In the genomic region with DNA sequence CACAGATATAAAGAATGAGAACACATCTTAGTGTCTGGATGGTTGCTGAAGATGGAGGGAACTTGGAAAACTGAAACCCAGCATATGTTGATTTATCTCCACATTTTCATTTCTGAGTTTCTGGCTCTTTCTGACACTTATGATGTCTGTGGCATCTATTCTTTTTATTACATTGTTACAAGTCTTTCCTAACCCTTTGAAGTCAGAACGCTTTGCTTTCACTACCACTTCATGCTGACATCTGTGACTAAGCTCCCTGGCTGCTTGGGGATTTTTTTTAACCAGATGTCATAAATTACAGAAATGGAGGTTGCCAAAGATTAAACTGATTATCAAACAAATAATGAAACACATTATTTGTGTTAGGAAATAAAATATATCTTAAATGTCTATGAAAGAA, we compare ENCODE assay signal across 10 cellular contexts.
DNase-seq lines count a peak whose midpoint lies in the region; ATAC-seq and TF ChIP-seq lines count a peak whose summit lies in the region.
"Had no signal": no experiment of that assay in that cellular context is flagged by ENCODE, and none has a peak within 500 bp of the region (broad histone marks: within the 10 kb centered on the region; RNA-seq: fewer than 3 reads in every experiment).

No MANE protein-coding gene starts in this region.

- H3K27ac ChIP-seq in brain microvascular endothelial cell (peak overlapping the region; percentile 62), upper lobe of right lung (no peak overlapping the region), dorsolateral prefrontal cortex (no peak overlapping the region)
- H3K27ac ChIP-seq: BLaER1 treated with 17β-estradiol and CSF1 and Interleukin-3, amounts not matched to agents 10 nM and 100 nM; SJSA1 had no signal

- H3K9me3 ChIP-seq in upper lobe of right lung: no peaks in the 10 kb centered on the region
- H3K9me3 ChIP-seq: BLaER1 treated with 17β-estradiol and CSF1 and Interleukin-3, amounts not matched to agents 10 nM and 100 nM; SJSA1 had no signal

- peak in 1 of 2 donors; percentile 19 for DNase-seq in activated T-cell treated with anti-CD3 and anti-CD28 coated beads, Interleukin-2, amount 50 U/mL, for 72 hours
- DNase-seq in activated T-cell treated with anti-CD3 and anti-CD28 coated beads for 4 hours: no peak
- peak; percentile 78 for DNase-seq in brain microvascular endothelial cell
- no peak for DNase-seq in upper lobe of right lung
- DNase-seq in dorsolateral prefrontal cortex: no peak
- no peak for DNase-seq in HuH-7.5 (ENCODE audit: low spot score)

- H3K27ac Mint-ChIP-seq in activated T-cell treated with anti-CD3 and anti-CD28 coated beads, Interleukin-2, amount 50 U/mL, for 72 hours: no peak overlapping the region

- intact Hi-C loops in upper lobe of right lung (cut with DNase I) (no loop called here), dorsolateral prefrontal cortex (cut with DNase I) (no loop called here)

- ATAC-seq in activated T-cell treated with anti-CD3 and anti-CD28 coated beads, Interleukin-2, amount 50 U/mL, for 72 hours (replicated peaks in 1 of 2): peak; percentile 91 to 95
- peak; percentile 60 for ATAC-seq in HG03442 (IDR thresholded peaks at IDR 0.05; ENCODE audit: unreplicated experiment)
- ATAC-seq in HG02840 (IDR thresholded peaks at IDR 0.05; ENCODE audit: low FRiP score, unreplicated experiment): no peak
- ATAC-seq in upper lobe of right lung: no peak

- in situ Hi-C loops in brain microvascular endothelial cell (cut with HindIII; ENCODE audit: low pct_ligation_motif_present, low sequenced_read_pairs): no loop called here

- H3K4me1 Mint-ChIP-seq in activated T-cell treated with anti-CD3 and anti-CD28 coated beads, Interleukin-2, amount 50 U/mL, for 72 hours (ENCODE audit: low read depth): peaks cover 18% of the 10 kb centered on the region

- H3K4me3 Mint-ChIP-seq in activated T-cell treated with anti-CD3 and anti-CD28 coated beads, Interleukin-2, amount 50 U/mL, for 72 hours: peak overlapping the region in 1 of 2 donors; percentile 16

- H3K4me3 ChIP-seq in brain microvascular endothelial cell (ENCODE audit: low read depth, low read length) (no peak overlapping the region), upper lobe of right lung (no peak overlapping the region), dorsolateral prefrontal cortex (no peak overlapping the region)
- H3K4me3 ChIP-seq: BLaER1 treated with 17β-estradiol and CSF1 and Interleukin-3, amounts not matched to agents 10 nM and 100 nM; SJSA1 had no signal

- no peaks in the 10 kb centered on the region for H3K36me3 Mint-ChIP-seq in activated T-cell treated with anti-CD3 and anti-CD28 coated beads, Interleukin-2, amount 50 U/mL, for 72 hours (ENCODE audit: insufficient read depth in 2 of 2)

- no peaks in the 10 kb centered on the region for H3K4me1 ChIP-seq in upper lobe of right lung

- TF ChIP-seq CTCF in brain microvascular endothelial cell (IDR thresholded peaks at IDR 0.05; ENCODE audit: low read depth, low read length, missing control alignments) (no peak), upper lobe of right lung (IDR thresholded peaks at IDR 0.05) (no peak), dorsolateral prefrontal cortex (IDR thresholded peaks at IDR 0.05 in 54 of 56, conservative IDR thresholded peaks at IDR 0.05 in 2 of 56; ENCODE audit: low read depth in 1 of 56, partially characterized antibody in 56 of 56) (no peak)

- H3K9me3 Mint-ChIP-seq in activated T-cell treated with anti-CD3 and anti-CD28 coated beads, Interleukin-2, amount 50 U/mL, for 72 hours: no peaks in the 10 kb centered on the region

- no peaks in the 10 kb centered on the region for H3K36me3 ChIP-seq in brain microvascular endothelial cell (replicated peaks)
- no peaks in the 10 kb centered on the region for H3K36me3 ChIP-seq in upper lobe of right lung
- H3K36me3 ChIP-seq: BLaER1 treated with 17β-estradiol and CSF1 and Interleukin-3, amounts not matched to agents 10 nM and 100 nM; SJSA1 had no signal

- peaks cover 18% of the 10 kb centered on the region for H3K27me3 Mint-ChIP-seq in activated T-cell treated with anti-CD3 and anti-CD28 coated beads, Interleukin-2, amount 50 U/mL, for 72 hours (ENCODE audit: low read depth)

- H3K27me3 ChIP-seq in brain microvascular endothelial cell (replicated peaks) (no peaks in the 10 kb centered on the region), upper lobe of right lung (no peaks in the 10 kb centered on the region), dorsolateral prefrontal cortex (peaks cover 0 to 4% (median 0%) of the 10 kb centered on the region in 45 donors)
- H3K27me3 ChIP-seq: BLaER1 treated with 17β-estradiol and CSF1 and Interleukin-3, amounts not matched to agents 10 nM and 100 nM; SJSA1 had no signal

Comparison
In these comparisons a context has a peak if more than half of its experiments do, and no peak if none do; other contexts are left out.
1. ATAC-seq: peak in activated T-cell treated with anti-CD3 and anti-CD28 coated beads, Interleukin-2, amount 50 U/mL, for 72 hours (2 of 2) and HG03442 (single experiment); none in HG02840 (single experiment) and upper lobe of right lung (single experiment).